In the genomic region with DNA sequence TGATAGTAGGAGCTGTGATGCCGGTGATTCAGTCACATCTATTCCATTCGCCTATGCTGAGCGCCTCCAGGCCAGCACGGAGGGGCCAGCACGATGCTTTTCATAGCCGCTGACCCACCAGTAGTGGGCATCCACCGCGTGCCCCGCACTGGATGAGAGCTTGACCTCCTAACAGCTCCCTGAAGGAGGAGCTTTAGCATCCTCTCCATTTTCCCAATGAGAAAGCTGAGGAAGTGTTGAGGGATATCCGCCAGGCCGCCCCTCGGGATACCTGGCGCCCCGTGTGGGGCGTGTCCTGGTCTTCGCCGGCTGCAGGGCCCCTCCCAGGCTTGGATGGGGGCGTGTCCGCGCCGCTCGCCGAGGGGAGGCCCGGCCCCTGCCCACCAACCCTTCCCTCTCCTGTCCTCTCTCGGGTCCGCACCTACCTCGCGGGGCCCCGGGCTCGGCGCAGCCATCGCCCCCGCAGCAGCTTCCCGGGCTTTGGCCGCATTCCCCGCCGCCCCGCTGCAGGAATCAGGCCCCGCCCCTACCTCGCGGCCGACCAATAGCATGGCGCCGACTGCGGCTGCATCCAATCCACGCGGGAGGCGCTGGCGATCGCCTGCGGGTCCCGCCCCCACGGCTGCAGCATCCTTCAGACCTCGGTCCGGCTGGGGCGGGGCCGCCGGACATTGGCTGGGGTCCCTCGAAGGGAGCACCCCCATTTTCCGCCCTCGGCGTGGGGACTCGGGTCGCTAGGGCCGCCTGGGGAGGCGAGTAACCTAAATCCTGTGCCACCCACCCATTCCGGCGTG, we compare ENCODE assay signal across 1 cellular context.
TF ChIP-seq lines count a peak whose summit lies in the region.

A gene with protein sequence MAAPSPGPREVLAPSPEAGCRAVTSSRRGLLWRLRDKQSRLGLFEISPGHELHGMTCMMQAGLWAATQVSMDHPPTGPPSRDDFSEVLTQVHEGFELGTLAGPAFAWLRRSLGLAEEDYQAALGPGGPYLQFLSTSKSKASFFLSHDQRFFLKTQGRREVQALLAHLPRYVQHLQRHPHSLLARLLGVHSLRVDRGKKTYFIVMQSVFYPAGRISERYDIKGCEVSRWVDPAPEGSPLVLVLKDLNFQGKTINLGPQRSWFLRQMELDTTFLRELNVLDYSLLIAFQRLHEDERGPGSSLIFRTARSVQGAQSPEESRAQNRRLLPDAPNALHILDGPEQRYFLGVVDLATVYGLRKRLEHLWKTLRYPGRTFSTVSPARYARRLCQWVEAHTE (minus strand): TSS at position 480 of the 794 bp plus-strand sequence. CDS start 25 bp downstream, at position 455.

TF ChIP-seq in K562, 482 proteins besides CTCF, POLR2A, EP300 and RAD21 (continued from another document):
- TF ChIP-seq, protein P1, sequence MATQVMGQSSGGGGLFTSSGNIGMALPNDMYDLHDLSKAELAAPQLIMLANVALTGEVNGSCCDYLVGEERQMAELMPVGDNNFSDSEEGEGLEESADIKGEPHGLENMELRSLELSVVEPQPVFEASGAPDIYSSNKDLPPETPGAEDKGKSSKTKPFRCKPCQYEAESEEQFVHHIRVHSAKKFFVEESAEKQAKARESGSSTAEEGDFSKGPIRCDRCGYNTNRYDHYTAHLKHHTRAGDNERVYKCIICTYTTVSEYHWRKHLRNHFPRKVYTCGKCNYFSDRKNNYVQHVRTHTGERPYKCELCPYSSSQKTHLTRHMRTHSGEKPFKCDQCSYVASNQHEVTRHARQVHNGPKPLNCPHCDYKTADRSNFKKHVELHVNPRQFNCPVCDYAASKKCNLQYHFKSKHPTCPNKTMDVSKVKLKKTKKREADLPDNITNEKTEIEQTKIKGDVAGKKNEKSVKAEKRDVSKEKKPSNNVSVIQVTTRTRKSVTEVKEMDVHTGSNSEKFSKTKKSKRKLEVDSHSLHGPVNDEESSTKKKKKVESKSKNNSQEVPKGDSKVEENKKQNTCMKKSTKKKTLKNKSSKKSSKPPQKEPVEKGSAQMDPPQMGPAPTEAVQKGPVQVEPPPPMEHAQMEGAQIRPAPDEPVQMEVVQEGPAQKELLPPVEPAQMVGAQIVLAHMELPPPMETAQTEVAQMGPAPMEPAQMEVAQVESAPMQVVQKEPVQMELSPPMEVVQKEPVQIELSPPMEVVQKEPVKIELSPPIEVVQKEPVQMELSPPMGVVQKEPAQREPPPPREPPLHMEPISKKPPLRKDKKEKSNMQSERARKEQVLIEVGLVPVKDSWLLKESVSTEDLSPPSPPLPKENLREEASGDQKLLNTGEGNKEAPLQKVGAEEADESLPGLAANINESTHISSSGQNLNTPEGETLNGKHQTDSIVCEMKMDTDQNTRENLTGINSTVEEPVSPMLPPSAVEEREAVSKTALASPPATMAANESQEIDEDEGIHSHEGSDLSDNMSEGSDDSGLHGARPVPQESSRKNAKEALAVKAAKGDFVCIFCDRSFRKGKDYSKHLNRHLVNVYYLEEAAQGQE (CRISPR knock-in tag; IDR thresholded peaks at IDR 0.05; ENCODE audit: low read depth): 0 out of 2 replicates have a peak, but pooled peaks have one; percentile 58
- TF ChIP-seq ZC3H8 (IDR thresholded peaks at IDR 0.05): no peak
- TF ChIP-seq ZNF224 (CRISPR knock-in tag; IDR thresholded peaks at IDR 0.05): no peak
- TF ChIP-seq HNRNPH1 (optimal IDR thresholded peaks at IDR 0.05; ENCODE audit: low read depth, low read length): no peak
- no peak for TF ChIP-seq PRMT5 (CRISPR knock-in tag; IDR thresholded peaks at IDR 0.05)
- TF ChIP-seq, protein P2, sequence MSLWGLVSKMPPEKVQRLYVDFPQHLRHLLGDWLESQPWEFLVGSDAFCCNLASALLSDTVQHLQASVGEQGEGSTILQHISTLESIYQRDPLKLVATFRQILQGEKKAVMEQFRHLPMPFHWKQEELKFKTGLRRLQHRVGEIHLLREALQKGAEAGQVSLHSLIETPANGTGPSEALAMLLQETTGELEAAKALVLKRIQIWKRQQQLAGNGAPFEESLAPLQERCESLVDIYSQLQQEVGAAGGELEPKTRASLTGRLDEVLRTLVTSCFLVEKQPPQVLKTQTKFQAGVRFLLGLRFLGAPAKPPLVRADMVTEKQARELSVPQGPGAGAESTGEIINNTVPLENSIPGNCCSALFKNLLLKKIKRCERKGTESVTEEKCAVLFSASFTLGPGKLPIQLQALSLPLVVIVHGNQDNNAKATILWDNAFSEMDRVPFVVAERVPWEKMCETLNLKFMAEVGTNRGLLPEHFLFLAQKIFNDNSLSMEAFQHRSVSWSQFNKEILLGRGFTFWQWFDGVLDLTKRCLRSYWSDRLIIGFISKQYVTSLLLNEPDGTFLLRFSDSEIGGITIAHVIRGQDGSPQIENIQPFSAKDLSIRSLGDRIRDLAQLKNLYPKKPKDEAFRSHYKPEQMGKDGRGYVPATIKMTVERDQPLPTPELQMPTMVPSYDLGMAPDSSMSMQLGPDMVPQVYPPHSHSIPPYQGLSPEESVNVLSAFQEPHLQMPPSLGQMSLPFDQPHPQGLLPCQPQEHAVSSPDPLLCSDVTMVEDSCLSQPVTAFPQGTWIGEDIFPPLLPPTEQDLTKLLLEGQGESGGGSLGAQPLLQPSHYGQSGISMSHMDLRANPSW (CRISPR knock-in tag; IDR thresholded peaks at IDR 0.05): peak; percentile 40; the same call in 1 of the 2 replicates
- no peak for TF ChIP-seq FOXK2 (conservative IDR thresholded peaks at IDR 0.05 in 1 of 2, IDR thresholded peaks at IDR 0.05 in 1 of 2; ENCODE audit: low read depth in 2 of 2)
- TF ChIP-seq, protein P3, sequence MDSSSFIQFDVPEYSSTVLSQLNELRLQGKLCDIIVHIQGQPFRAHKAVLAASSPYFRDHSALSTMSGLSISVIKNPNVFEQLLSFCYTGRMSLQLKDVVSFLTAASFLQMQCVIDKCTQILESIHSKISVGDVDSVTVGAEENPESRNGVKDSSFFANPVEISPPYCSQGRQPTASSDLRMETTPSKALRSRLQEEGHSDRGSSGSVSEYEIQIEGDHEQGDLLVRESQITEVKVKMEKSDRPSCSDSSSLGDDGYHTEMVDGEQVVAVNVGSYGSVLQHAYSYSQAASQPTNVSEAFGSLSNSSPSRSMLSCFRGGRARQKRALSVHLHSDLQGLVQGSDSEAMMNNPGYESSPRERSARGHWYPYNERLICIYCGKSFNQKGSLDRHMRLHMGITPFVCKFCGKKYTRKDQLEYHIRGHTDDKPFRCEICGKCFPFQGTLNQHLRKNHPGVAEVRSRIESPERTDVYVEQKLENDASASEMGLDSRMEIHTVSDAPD (CRISPR knock-in tag; IDR thresholded peaks at IDR 0.05): no peak
- TF ChIP-seq STAT5B (CRISPR knock-in tag; IDR thresholded peaks at IDR 0.05): no peak
- TF ChIP-seq MYNN (IDR thresholded peaks at IDR 0.05): no peak
- no peak for TF ChIP-seq MYNN (CRISPR knock-in tag; IDR thresholded peaks at IDR 0.05)
- no peak for TF ChIP-seq XRCC3 (IDR thresholded peaks at IDR 0.05)
- TF ChIP-seq ZNF174 (CRISPR knock-in tag; IDR thresholded peaks at IDR 0.05): no peak
